In the genomic region with DNA sequence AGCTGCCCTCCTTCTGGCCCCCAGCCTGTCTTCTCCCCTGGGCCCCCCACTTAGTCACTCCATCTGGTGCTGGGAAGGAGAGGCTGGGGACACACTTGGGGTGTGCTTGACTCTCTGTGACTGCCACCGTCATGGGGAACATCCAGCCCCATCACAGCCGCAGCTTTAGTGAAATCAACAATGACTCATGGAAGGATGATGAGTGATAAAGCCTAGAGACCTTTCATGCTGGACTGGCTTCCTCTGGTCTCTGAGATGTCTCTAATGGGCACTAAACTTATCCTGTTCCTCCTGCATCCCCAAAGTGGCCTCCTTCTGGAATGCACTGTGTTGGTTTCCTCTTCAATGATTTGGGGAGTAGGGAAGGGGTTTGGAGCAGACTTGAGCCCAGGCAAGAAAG, we compare ENCODE assay signal across 22 cellular contexts.
DNase-seq lines count a peak whose midpoint lies in the region; ATAC-seq, FAIRE-seq and TF ChIP-seq lines count a peak whose summit lies in the region.
"Had no signal": no experiment of that assay in that cellular context is flagged by ENCODE, and none has a peak within 500 bp of the region (broad histone marks: within the 10 kb centered on the region; RNA-seq: fewer than 3 reads in every experiment).

No MANE protein-coding gene starts in this region.

- POLR2A ChIA-PET in RWPE1 (lab: Yijun Ruan, JAX; ENCODE audit: low non-redundant PET) = no interaction called here

- H3K4me3 Mint-ChIP-seq in activated T-helper 17 cell treated with anti-CD3 and anti-CD28 coated beads, Interleukin-2, amount 50 U/mL, for 72 hours = no peak overlapping the region
- H3K4me3 Mint-ChIP-seq: CD14-positive monocyte; CD4-positive, alpha-beta memory T cell; CD4-positive, CD25-positive, alpha-beta regulatory T cell; CD8-positive, alpha-beta memory T cell had no signal

- no peaks in the 10 kb centered on the region for H3K9me3 ChIP-seq in mucosa of descending colon
- H3K9me3 ChIP-seq: BE2C, BLaER1 had no signal

- no peak overlapping the region for H3K27ac Mint-ChIP-seq in activated T-helper 17 cell treated with anti-CD3 and anti-CD28 coated beads, Interleukin-2, amount 50 U/mL, for 72 hours
- H3K27ac Mint-ChIP-seq: CD14-positive monocyte; CD4-positive, CD25-positive, alpha-beta regulatory T cell; CD8-positive, alpha-beta memory T cell had no signal

- no peak for FAIRE-seq in RCC 7860 (lab: Jason Lieb, UNC)
- FAIRE-seq: A204.1, GM12891, GM18507 had no signal

- H3K9me3 Mint-ChIP-seq in activated T-helper 17 cell treated with anti-CD3 and anti-CD28 coated beads, Interleukin-2, amount 50 U/mL, for 72 hours = no peaks in the 10 kb centered on the region
- H3K9me3 Mint-ChIP-seq: CD14-positive monocyte had no signal

- no peaks in the 10 kb centered on the region for H3K36me3 Mint-ChIP-seq in activated T-helper 17 cell treated with anti-CD3 and anti-CD28 coated beads, Interleukin-2, amount 50 U/mL, for 72 hours (ENCODE audit: low read depth)
- H3K36me3 Mint-ChIP-seq: CD14-positive monocyte; CD4-positive, alpha-beta memory T cell; CD4-positive, CD25-positive, alpha-beta regulatory T cell; CD8-positive, alpha-beta memory T cell had no signal

- CTCF ChIA-PET in RWPE1 (lab: Yijun Ruan, JAX) = no interaction called here

- TF ChIP-seq CTCF in RWPE1 (conservative IDR thresholded peaks at IDR 0.05; ENCODE audit: low read depth) = no peak
- TF ChIP-seq CTCF in mucosa of descending colon (IDR thresholded peaks at IDR 0.05) = no peak

- H3K27ac ChIP-seq in RWPE1 = no peak overlapping the region
- H3K27ac ChIP-seq: BLaER1 had no signal

- no peaks in the 10 kb centered on the region for H3K36me3 ChIP-seq in mucosa of descending colon (ENCODE audit: low read depth)
- H3K36me3 ChIP-seq: BLaER1 had no signal

- no peaks in the 10 kb centered on the region for H3K4me1 ChIP-seq in mucosa of descending colon (ENCODE audit: low read depth)
- H3K4me1 ChIP-seq: BLaER1 had no signal

- no peaks in the 10 kb centered on the region for H3K4me1 Mint-ChIP-seq in activated T-helper 17 cell treated with anti-CD3 and anti-CD28 coated beads, Interleukin-2, amount 50 U/mL, for 72 hours
- H3K4me1 Mint-ChIP-seq: CD14-positive monocyte; CD4-positive, alpha-beta memory T cell; CD4-positive, CD25-positive, alpha-beta regulatory T cell; CD8-positive, alpha-beta memory T cell had no signal

- peak; percentile 26 for ATAC-seq in activated T-helper 17 cell treated with anti-CD3 and anti-CD28 coated beads, Interleukin-2, amount 50 U/mL, for 72 hours (replicated peaks)
- ATAC-seq in mucosa of descending colon = no peak

- H3K27me3 Mint-ChIP-seq in activated T-helper 17 cell treated with anti-CD3 and anti-CD28 coated beads, Interleukin-2, amount 50 U/mL, for 72 hours = peaks cover 16% of the 10 kb centered on the region

- peak; percentile 5 for DNase-seq in RWPE1 (ENCODE audit: low spot score)
- no peak for DNase-seq in mucosa of descending colon
- no peak for DNase-seq in RCC 7860 (ENCODE audit: low spot score)
- DNase-seq in DMS153 (lab: John Stamatoyannopoulos, UW) = no peak
- DNase-seq: 8988T; ACHN; BE2C; C1 segment of cervical spinal cord; CD4-positive, alpha-beta memory T cell; CD4-positive, CD25-positive, alpha-beta regulatory T cell; CD8-positive, alpha-beta memory T cell; COR-L47; DMS 273 treated with DMSO at 0.1 percent for 48 hours; DMS79 treated with DMSO at 0.1 percent for 48 hours; EL; GDM1 had no signal

- H3K4me3 ChIP-seq in mucosa of descending colon = no peak overlapping the region
- H3K4me3 ChIP-seq: BLaER1 had no signal

- intact Hi-C loops in mucosa of descending colon (cut with DNase I, micrococcal nuclease) = no loop called here
